In the genomic region with DNA sequence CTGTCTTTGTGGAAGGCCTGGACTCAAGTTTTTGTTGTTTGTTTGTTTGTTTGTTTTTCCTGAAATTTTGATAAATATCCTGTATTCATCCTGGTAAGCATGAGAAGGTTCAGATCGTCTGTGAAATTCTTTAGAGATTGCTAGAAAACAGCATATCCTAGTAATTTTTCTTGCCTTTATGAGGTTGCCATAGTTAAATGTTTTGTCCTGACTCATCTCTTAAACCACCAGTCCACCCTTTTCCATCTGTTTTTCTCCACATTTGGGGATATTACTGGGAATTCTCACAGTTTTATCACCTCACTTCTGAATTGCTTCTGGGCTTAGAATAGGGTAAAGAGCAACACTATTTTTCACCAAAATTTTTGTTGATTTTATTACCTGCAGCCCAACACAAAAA, we compare ENCODE assay signal across 21 cellular contexts.
DNase-seq lines count a peak whose midpoint lies in the region; ATAC-seq and TF ChIP-seq lines count a peak whose summit lies in the region.
"Had no signal": no experiment of that assay in that cellular context is flagged by ENCODE, and none has a peak within 500 bp of the region (broad histone marks: within the 10 kb centered on the region; RNA-seq: fewer than 3 reads in every experiment).

No MANE protein-coding gene starts in this region.

- H3K27me3 Mint-ChIP-seq in chondrocyte (ENCODE audit: low read depth) (no peaks in the 10 kb centered on the region), progenitor cell of endocrine pancreas (no peaks in the 10 kb centered on the region), CD14-positive monocyte (ENCODE audit: low read depth in 3 of 3) (no peaks in the 10 kb centered on the region)

- H3K4me3 Mint-ChIP-seq in chondrocyte (ENCODE audit: unreplicated experiment) (no peak overlapping the region), progenitor cell of endocrine pancreas (ENCODE audit: low read depth) (no peak overlapping the region), CD14-positive monocyte (no peak overlapping the region)
- H3K4me3 Mint-ChIP-seq: stimulated activated effector memory CD8-positive, alpha-beta T cell treated with anti-CD3 and anti-CD28 coated beads, Interleukin-12 subunit alpha, Interleukin-12 subunit beta, amount 100 ng/mL, for 72 hours had no signal

- TF ChIP-seq CTCF in BJ (IDR thresholded peaks at IDR 0.05; ENCODE audit: insufficient read depth, low read depth, low read length) (no peak), chondrocyte (IDR thresholded peaks at IDR 0.05) (no peak), progenitor cell of endocrine pancreas (IDR thresholded peaks at IDR 0.05; ENCODE audit: unreplicated experiment) (no peak), CD14-positive monocyte (IDR thresholded peaks at IDR 0.05) (no peak)

- POLR2A ChIA-PET in BJ (lab: Charles Lee), result no interaction called here

- no peak for ATAC-seq in GM21529 (IDR thresholded peaks at IDR 0.05; ENCODE audit: unreplicated experiment)
- ATAC-seq: heart right ventricle; left colon; Right ventricle myocardium inferior; stimulated activated effector memory CD8-positive, alpha-beta T cell treated with anti-CD3 and anti-CD28 coated beads, Interleukin-12 subunit alpha, Interleukin-12 subunit beta, amount 100 ng/mL, for 72 hours; upper lobe of right lung had no signal

- H3K36me3 Mint-ChIP-seq in chondrocyte (ENCODE audit: low read depth) (no peaks in the 10 kb centered on the region), progenitor cell of endocrine pancreas (ENCODE audit: insufficient read depth) (peaks cover 20% of the 10 kb centered on the region), CD14-positive monocyte (peaks cover 12 to 13% of the 10 kb centered on the region in 2 donors)
- H3K36me3 Mint-ChIP-seq: stimulated activated effector memory CD8-positive, alpha-beta T cell treated with anti-CD3 and anti-CD28 coated beads, Interleukin-12 subunit alpha, Interleukin-12 subunit beta, amount 100 ng/mL, for 72 hours had no signal

- H3K27ac Mint-ChIP-seq in chondrocyte (ENCODE audit: unreplicated experiment) (peak overlapping the region; percentile 62), progenitor cell of endocrine pancreas (peak overlapping the region; percentile 18), CD14-positive monocyte (no peak overlapping the region)
- H3K27ac Mint-ChIP-seq: stimulated activated effector memory CD8-positive, alpha-beta T cell treated with anti-CD3 and anti-CD28 coated beads, Interleukin-12 subunit alpha, Interleukin-12 subunit beta, amount 100 ng/mL, for 72 hours had no signal

- CTCF ChIA-PET in BJ (lab: Yijun Ruan, JAX), result no interaction called here

- no peak overlapping the region for H3K4me3 ChIP-seq in BJ (ENCODE audit: low read depth, low read length)
- H3K4me3 ChIP-seq: heart right ventricle, skin epidermis, upper lobe of right lung had no signal

- H3K4me1 Mint-ChIP-seq in chondrocyte (ENCODE audit: low read depth) (peaks cover 49% of the 10 kb centered on the region), progenitor cell of endocrine pancreas (ENCODE audit: low read depth) (peaks cover 8% of the 10 kb centered on the region), CD14-positive monocyte (peaks cover 7% of the 10 kb centered on the region)
- H3K4me1 Mint-ChIP-seq: stimulated activated effector memory CD8-positive, alpha-beta T cell treated with anti-CD3 and anti-CD28 coated beads, Interleukin-12 subunit alpha, Interleukin-12 subunit beta, amount 100 ng/mL, for 72 hours had no signal

- intact Hi-C loops in CD14-positive monocyte (cut with micrococcal nuclease), result no loop called here

- peak; percentile 69 for DNase-seq in BJ (ENCODE audit: low read depth)
- peak; percentile 40 for DNase-seq in HS-5 (ENCODE audit: low read depth)
- no peak for DNase-seq in chondrocyte (ENCODE audit: low spot score)
- no peak for DNase-seq in progenitor cell of endocrine pancreas (ENCODE audit: low spot score, unreplicated experiment)
- DNase-seq in CD14-positive monocyte (ENCODE audit: low spot score), result no peak
- DNase-seq in hypothalamus (lab: John Stamatoyannopoulos, UW), result no peak
- no peak for DNase-seq in NCI-H128 (lab: John Stamatoyannopoulos, UW; ENCODE audit: unreplicated experiment)
- DNase-seq: activated naive CD4-positive, alpha-beta T cell treated with anti-CD3 and anti-CD28 coated beads, Interleukin-2, amount 50 U/mL, for 16 hours; cerebellar nuclear complex; heart right ventricle; left colon; NCI-H1105 treated with DMSO at 0.1 percent for 48 hours; NCI-H2081; NCI-H345; T1000; upper lobe of right lung had no signal

- H3K36me3 ChIP-seq in BJ (ENCODE audit: control insufficient read depth, insufficient read depth, low read length), result no peaks in the 10 kb centered on the region
- H3K36me3 ChIP-seq: neutrophil, upper lobe of right lung had no signal

- H3K27me3 ChIP-seq in BJ (ENCODE audit: control insufficient read depth, insufficient read depth, low read length), result no peaks in the 10 kb centered on the region
- H3K27me3 ChIP-seq: heart right ventricle, neutrophil, upper lobe of right lung had no signal

- no peaks in the 10 kb centered on the region for H3K9me3 Mint-ChIP-seq in chondrocyte (ENCODE audit: low read depth)
- H3K9me3 Mint-ChIP-seq in progenitor cell of endocrine pancreas (ENCODE audit: low read depth), result peaks cover 9% of the 10 kb centered on the region
- no peaks in the 10 kb centered on the region for H3K9me3 Mint-ChIP-seq in CD14-positive monocyte
- H3K9me3 Mint-ChIP-seq: stimulated activated effector memory CD8-positive, alpha-beta T cell treated with anti-CD3 and anti-CD28 coated beads, Interleukin-12 subunit alpha, Interleukin-12 subunit beta, amount 100 ng/mL, for 72 hours had no signal

Comparison
In these comparisons a context has a peak if more than half of its experiments do, and no peak if none do; other contexts are left out.
1. DNase-seq: peak in BJ (single experiment) and HS-5 (single experiment); none in chondrocyte (single experiment), progenitor cell of endocrine pancreas (single experiment), CD14-positive monocyte (single experiment), hypothalamus (0 of 51) and NCI-H128 (single experiment).
2. H3K27ac Mint-ChIP-seq: peak in chondrocyte (single experiment) and progenitor cell of endocrine pancreas (single experiment); none in CD14-positive monocyte (0 of 7).